Comparison of ENCODE assay signal across 1 cellular context in the genomic region with DNA sequence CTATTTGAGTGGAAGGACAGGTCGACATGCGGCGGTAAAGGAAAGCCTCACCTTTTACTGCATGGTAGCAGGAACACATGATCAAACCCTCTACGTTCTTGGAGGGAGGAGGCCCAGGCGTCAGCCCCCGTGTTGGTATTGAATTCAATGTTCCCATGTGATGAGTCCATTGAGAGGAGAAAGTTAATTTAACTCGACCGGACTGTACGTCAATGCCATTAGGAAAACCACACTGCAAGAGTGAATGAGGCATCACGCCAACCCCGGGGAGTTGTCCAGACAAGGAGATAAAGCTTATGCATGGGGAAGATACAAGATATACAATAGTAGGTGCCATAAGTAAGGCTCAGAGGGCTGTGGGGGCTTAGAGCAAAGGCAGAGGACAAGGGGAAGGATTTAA.
TF ChIP-seq lines count a peak whose summit lies in the region.

No MANE protein-coding gene starts in this region.

TF ChIP-seq in IMR-90, 13 proteins besides CTCF, POLR2A, EP300 and RAD21:
- TF ChIP-seq MAFK (IDR thresholded peaks at IDR 0.05; ENCODE audit: low read depth, low read length): no peak
- no peak for TF ChIP-seq FOS (IDR thresholded peaks at IDR 0.05; ENCODE audit: low read depth, low read length)
- no peak for TF ChIP-seq NFE2L2 (IDR thresholded peaks at IDR 0.05; ENCODE audit: low read depth, low read length)
- TF ChIP-seq CHD1 (IDR thresholded peaks at IDR 0.05; ENCODE audit: low read depth, low read length): no peak
- no peak for TF ChIP-seq BHLHE40 (IDR thresholded peaks at IDR 0.05; ENCODE audit: low read depth, low read length)
- TF ChIP-seq RFX5 (IDR thresholded peaks at IDR 0.05; ENCODE audit: low read depth, low read length): no peak
- no peak for TF ChIP-seq SMC3 (IDR thresholded peaks at IDR 0.05; ENCODE audit: low read depth, low read length)
- no peak for TF ChIP-seq RCOR1 (IDR thresholded peaks at IDR 0.05; ENCODE audit: insufficient replicate concordance, low read length)
- TF ChIP-seq CEBPB (IDR thresholded peaks at IDR 0.05; ENCODE audit: low read depth, low read length): no peak
- no peak for TF ChIP-seq MXI1 (IDR thresholded peaks at IDR 0.05; ENCODE audit: borderline replicate concordance, low read depth, low read length)
- TF ChIP-seq MAZ (IDR thresholded peaks at IDR 0.05; ENCODE audit: borderline replicate concordance, low read depth, low read length): no peak
- TF ChIP-seq, protein P1, sequence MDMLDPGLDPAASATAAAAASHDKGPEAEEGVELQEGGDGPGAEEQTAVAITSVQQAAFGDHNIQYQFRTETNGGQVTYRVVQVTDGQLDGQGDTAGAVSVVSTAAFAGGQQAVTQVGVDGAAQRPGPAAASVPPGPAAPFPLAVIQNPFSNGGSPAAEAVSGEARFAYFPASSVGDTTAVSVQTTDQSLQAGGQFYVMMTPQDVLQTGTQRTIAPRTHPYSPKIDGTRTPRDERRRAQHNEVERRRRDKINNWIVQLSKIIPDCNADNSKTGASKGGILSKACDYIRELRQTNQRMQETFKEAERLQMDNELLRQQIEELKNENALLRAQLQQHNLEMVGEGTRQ (IDR thresholded peaks at IDR 0.05; ENCODE audit: low read depth, low read length): no peak
- TF ChIP-seq, protein P2, sequence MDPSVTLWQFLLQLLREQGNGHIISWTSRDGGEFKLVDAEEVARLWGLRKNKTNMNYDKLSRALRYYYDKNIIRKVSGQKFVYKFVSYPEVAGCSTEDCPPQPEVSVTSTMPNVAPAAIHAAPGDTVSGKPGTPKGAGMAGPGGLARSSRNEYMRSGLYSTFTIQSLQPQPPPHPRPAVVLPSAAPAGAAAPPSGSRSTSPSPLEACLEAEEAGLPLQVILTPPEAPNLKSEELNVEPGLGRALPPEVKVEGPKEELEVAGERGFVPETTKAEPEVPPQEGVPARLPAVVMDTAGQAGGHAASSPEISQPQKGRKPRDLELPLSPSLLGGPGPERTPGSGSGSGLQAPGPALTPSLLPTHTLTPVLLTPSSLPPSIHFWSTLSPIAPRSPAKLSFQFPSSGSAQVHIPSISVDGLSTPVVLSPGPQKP (IDR thresholded peaks at IDR 0.05; ENCODE audit: borderline replicate concordance, low read depth, low read length): no peak
